Comparison of ENCODE assay signal across 15 cellular contexts in genomic region chr5:56845277-56845676, GRCh38. TPM values are rescaled to one million over a fixed set of nuclear protein-coding genes. Genes with fewer than 3 reads are reported as not detected.
DNase-seq lines count a peak whose midpoint lies in the region; ATAC-seq, FAIRE-seq and TF ChIP-seq lines count a peak whose summit lies in the region.
"Had no signal": no experiment of that assay in that cellular context is flagged by ENCODE, and none has a peak within 500 bp of the region (broad histone marks: within the 10 kb centered on the region; RNA-seq: fewer than 3 reads in every experiment).

No MANE protein-coding gene starts in this region.

- no peaks in the 10 kb centered on the region for H3K27me3 Mint-ChIP-seq in CD4-positive, alpha-beta memory T cell
- no peaks in the 10 kb centered on the region for H3K27me3 Mint-ChIP-seq in WTC11 (ENCODE audit: low read depth)
- no peaks in the 10 kb centered on the region for H3K27me3 Mint-ChIP-seq in memory B cell
- H3K27me3 Mint-ChIP-seq: dendritic cell treated with granulocyte-macrophage colony-stimulating factor and Interleukin-4, amounts not matched to agents 40 ng/mL and 50 ng/mL, for 4 days had no signal

- H3K27ac ChIP-seq in A549 = no peak overlapping the region
- no peak overlapping the region for H3K27ac ChIP-seq in CD4-positive, alpha-beta memory T cell (ENCODE audit: low read depth, low read length)
- H3K27ac ChIP-seq: epithelial cell of prostate had no signal

- no peak overlapping the region for H3K4me3 ChIP-seq in A549
- no peak overlapping the region for H3K4me3 ChIP-seq in CD4-positive, alpha-beta memory T cell (ENCODE audit: low read length in 2 of 2)

- peak; percentile 61 for FAIRE-seq in A549 (lab: Jason Lieb, UNC)
- FAIRE-seq: bronchial epithelial cell, frontal cortex had no signal

- TF ChIP-seq EP300 in A549 (IDR thresholded peaks at IDR 0.05) = no peak

- POLR2A ChIA-PET in A549 (lab: Yijun Ruan, JAX) (no interaction called here), WTC11 (lab: Charles Lee) (no interaction called here)
- POLR2A ChIA-PET in CD4-positive, alpha-beta memory T cell (lab: Charles Lee; ENCODE audit: partially characterized antibody) = interaction anchor here (0.6 to 1.0 kb wide), 2 partner anchors 10 to 15 kb away, joined by 3 read pairs; no protein-coding TSS in a partner anchor

- CTCF ChIA-PET in A549 (lab: Yijun Ruan, JAX) = interaction anchor here (14.0 kb wide), 1 partner anchor 577 kb away, joined by 340 read pairs; no protein-coding TSS in a partner anchor
- CTCF ChIA-PET in CD4-positive, alpha-beta memory T cell (lab: Charles Lee; ENCODE audit: partially characterized antibody) = no interaction called here
- CTCF ChIA-PET in WTC11 (lab: Charles Lee) = no interaction called here

- no peaks in the 10 kb centered on the region for H3K27me3 ChIP-seq in CD4-positive, alpha-beta memory T cell (ENCODE audit: insufficient read depth, low read length)

- no peaks in the 10 kb centered on the region for H3K9me3 ChIP-seq in A549
- no peaks in the 10 kb centered on the region for H3K9me3 ChIP-seq in CD4-positive, alpha-beta memory T cell (ENCODE audit: control insufficient read depth in 1 of 2, low read length in 2 of 2)

- no peak for ATAC-seq in A549
- ATAC-seq in WTC11 = peak; percentile 62
- peak; percentile 50 for ATAC-seq in memory B cell (ENCODE audit: low read depth)

- H3K27ac Mint-ChIP-seq in CD4-positive, alpha-beta memory T cell = peak overlapping the region in 6 of 7 donors; percentile 18 to 82 (median 62)
- H3K27ac Mint-ChIP-seq in WTC11 (no peak overlapping the region), memory B cell (peak overlapping the region; percentile 93)
- H3K27ac Mint-ChIP-seq: dendritic cell treated with granulocyte-macrophage colony-stimulating factor and Interleukin-4, amounts not matched to agents 40 ng/mL and 50 ng/mL, for 4 days had no signal

- no peak for TF ChIP-seq CTCF in A549 (IDR thresholded peaks at IDR 0.05)
- TF ChIP-seq CTCF in WTC11 (IDR thresholded peaks at IDR 0.05) = no peak

- H3K4me2 ChIP-seq in A549 = no peak overlapping the region

- peak overlapping the region in 7 of 8 donors; percentile 1 to 78 (median 61) for H3K4me3 Mint-ChIP-seq in CD4-positive, alpha-beta memory T cell
- H3K4me3 Mint-ChIP-seq in WTC11 = no peak overlapping the region
- peak overlapping the region; percentile 43 for H3K4me3 Mint-ChIP-seq in memory B cell
- H3K4me3 Mint-ChIP-seq: dendritic cell treated with granulocyte-macrophage colony-stimulating factor and Interleukin-4, amounts not matched to agents 40 ng/mL and 50 ng/mL, for 4 days had no signal

- no peaks in the 10 kb centered on the region for H3K4me1 ChIP-seq in A549
- peaks cover 98% of the 10 kb centered on the region for H3K4me1 ChIP-seq in CD4-positive, alpha-beta memory T cell (ENCODE audit: insufficient read depth, low read length)

- no peaks in the 10 kb centered on the region for H3K36me3 ChIP-seq in CD4-positive, alpha-beta memory T cell (ENCODE audit: insufficient read depth, low read length)

- TF ChIP-seq RAD21 in A549 (conservative IDR thresholded peaks at IDR 0.05 in 1 of 2, IDR thresholded peaks at IDR 0.05 in 1 of 2) = no peak

- DNase-seq in A549 (ENCODE audit: low read depth in 1 of 2, low spot score in 1 of 2) = no peak
- DNase-seq in CD4-positive, alpha-beta memory T cell = no peak
- DNase-seq in WTC11 (ENCODE audit: low spot score) = no peak
- DNase-seq in memory B cell (ENCODE audit: low spot score in 2 of 2) = no peak
- DNase-seq in activated CD8-positive, alpha-beta memory T cell treated with anti-CD3 and anti-CD28 coated beads, Interleukin-2, amount 50 U/mL, for 4 hours = no peak
- no peak for DNase-seq in NAMALWA (ENCODE audit: low spot score)
- no peak for DNase-seq in COLO668 (lab: John Stamatoyannopoulos, UW; ENCODE audit: unreplicated experiment)
- DNase-seq in NCI-H128 (lab: John Stamatoyannopoulos, UW; ENCODE audit: unreplicated experiment) = no peak
- DNase-seq: NCI-H1417; NCI-H2171; stimulated activated CD4-positive, alpha-beta T cell treated with anti-CD3 and anti-CD28 coated beads, Interleukin-1b, Interleukin-23, amount 100 ng/mL, for 48 hours had no signal

- intact Hi-C loops in CD4-positive, alpha-beta memory T cell (cut with micrococcal nuclease) = no loop called here

- TF ChIP-seq POLR2A in A549 (IDR thresholded peaks at IDR 0.05; ENCODE audit: low read length) = no peak

- no peaks in the 10 kb centered on the region for H3K9me3 Mint-ChIP-seq in CD4-positive, alpha-beta memory T cell
- no peaks in the 10 kb centered on the region for H3K9me3 Mint-ChIP-seq in WTC11
- peaks cover 2% of the 10 kb centered on the region for H3K9me3 Mint-ChIP-seq in memory B cell
- H3K9me3 Mint-ChIP-seq: dendritic cell treated with granulocyte-macrophage colony-stimulating factor and Interleukin-4, amounts not matched to agents 40 ng/mL and 50 ng/mL, for 4 days had no signal

- peaks cover 3 to 9% of the 10 kb centered on the region in 2 donors for H3K36me3 Mint-ChIP-seq in CD4-positive, alpha-beta memory T cell
- H3K36me3 Mint-ChIP-seq in WTC11 = no peaks in the 10 kb centered on the region; the same call in 1 of the 2 replicates
- peaks cover 11% of the 10 kb centered on the region for H3K36me3 Mint-ChIP-seq in memory B cell

- 80% methylated on average over 2 of the region's 2 CpGs for WGBS in A549 (ENCODE audit: missing lambda C conversion rate)

- H3K4me1 Mint-ChIP-seq in CD4-positive, alpha-beta memory T cell = peaks cover 71 to 97% (median 85%) of the 10 kb centered on the region in 4 donors
- H3K4me1 Mint-ChIP-seq in WTC11 = peaks cover 54% of the 10 kb centered on the region
- peaks cover 65% of the 10 kb centered on the region for H3K4me1 Mint-ChIP-seq in memory B cell

TF ChIP-seq in A549, 52 proteins besides CTCF, POLR2A, EP300 and RAD21 (continues in another document):
- TF ChIP-seq NFE2L2 (conservative IDR thresholded peaks at IDR 0.05; ENCODE audit: low read length) = no peak
- TF ChIP-seq SMC3 (IDR thresholded peaks at IDR 0.05) = no peak
- TF ChIP-seq ZNF302 (CRISPR knock-in tag; IDR thresholded peaks at IDR 0.05) = no peak
- TF ChIP-seq HEYL (CRISPR knock-in tag; IDR thresholded peaks at IDR 0.05) = no peak
- TF ChIP-seq FOXS1 (CRISPR knock-in tag; IDR thresholded peaks at IDR 0.05) = no peak
- TF ChIP-seq FOSL2 (IDR thresholded peaks at IDR 0.05) = no peak
- TF ChIP-seq FOSL2 (CRISPR knock-in tag; IDR thresholded peaks at IDR 0.05) = no peak
- no peak for TF ChIP-seq ZSCAN20 (CRISPR knock-in tag; IDR thresholded peaks at IDR 0.05)
- TF ChIP-seq HES2 (IDR thresholded peaks at IDR 0.05) = no peak
- TF ChIP-seq JUN (IDR thresholded peaks at IDR 0.05) = no peak
- no peak for TF ChIP-seq SREBF2 (IDR thresholded peaks at IDR 0.05)
- TF ChIP-seq E2F6 (IDR thresholded peaks at IDR 0.05; ENCODE audit: borderline replicate concordance, low read depth) = no peak
- no peak for TF ChIP-seq RCOR1 (IDR thresholded peaks at IDR 0.05; ENCODE audit: low read depth, low read length)

TF ChIP-seq in WTC11, 78 proteins besides CTCF, POLR2A, EP300 and RAD21 (continues in another document):
- TF ChIP-seq IRF1 (CRISPR knock-in tag; IDR thresholded peaks at IDR 0.05) (no peak), RORB (CRISPR knock-in tag; IDR thresholded peaks at IDR 0.05) (no peak), ATF2 (CRISPR knock-in tag; IDR thresholded peaks at IDR 0.05; ENCODE audit: borderline replicate concordance, low read depth) (no peak), ZNF396 (CRISPR knock-in tag; IDR thresholded peaks at IDR 0.05; ENCODE audit: borderline replicate concordance) (no peak), ELF4 (CRISPR knock-in tag; IDR thresholded peaks at IDR 0.05; ENCODE audit: low read depth) (no peak), PREB (CRISPR knock-in tag; IDR thresholded peaks at IDR 0.05; ENCODE audit: borderline replicate concordance) (no peak), ZNF671 (CRISPR knock-in tag; IDR thresholded peaks at IDR 0.05) (no peak), ZNF423 (CRISPR knock-in tag; IDR thresholded peaks at IDR 0.05) (no peak)

RNA-seq across cellular contexts. Expression of gene MAP3K1, which starts 29.9 kb away (rescaled TPM):
- 4.5 and 5.1 TPM in 2 replicates for polyA plus RNA-seq in A549 (2011; rRNA removed)
- 0.62 and 0.75 TPM in 2 replicates for polyA plus RNA-seq in A549 (2012; cell fraction: cytosol; rRNA removed)
- 0.85 and 1.2 TPM in 2 replicates for polyA plus RNA-seq in A549 (2012; cell fraction: nucleus; rRNA removed)
- polyA plus RNA-seq in A549 (2017; fragmentation: RNase III; extraction: RNeasy Plus Mini Kit Qiagen cat#74134 plus additional on column Dnase treatment) = 1.8 to 2.1 TPM (median 1.9 TPM) in 3 replicates
- polyA minus RNA-seq in A549 (2011; rRNA and poly(A)+ RNA removed) = 6.8 and 7.9 TPM in 2 replicates
- 100 to 1,000 TPM; 139 to 146 TPM for total RNA-seq in CD4-positive, alpha-beta memory T cell
- 10 to 100 TPM; 41.6 to 79.8 TPM for polyA plus RNA-seq in CD4-positive, alpha-beta memory T cell
- total RNA-seq in WTC11 (2021) = 13.1 to 16.3 TPM (median 13.9 TPM) in 3 replicates

Comparison
In these comparisons a context has a peak if more than half of its experiments do, and no peak if none do; other contexts are left out.
1. ATAC-seq: peak in WTC11 (single experiment) and memory B cell (single experiment); none in A549 (0 of 2).